Comparison of ENCODE assay signal across 8 cellular contexts in genomic region chr14:31024577-31025334, GRCh38. TPM values are rescaled to one million over a fixed set of nuclear protein-coding genes. Genes with fewer than 3 reads are reported as not detected.
DNase-seq lines count a peak whose midpoint lies in the region; ATAC-seq and TF ChIP-seq lines count a peak whose summit lies in the region.

No MANE protein-coding gene starts in this region.

- peak overlapping the region; percentile 99 for H3K9ac ChIP-seq in SK-N-MC (ENCODE audit: insufficient read length)

- H3K4me1 ChIP-seq in psoas muscle = peaks cover 29% of the 10 kb centered on the region

- H3K9me3 ChIP-seq in SK-N-MC (ENCODE audit: low read depth, low read length) (0 out of 2 replicates have a peak, but pooled peaks cover 4% of the 10 kb centered on the region), psoas muscle (no peaks in the 10 kb centered on the region)

- peak; percentile 64 for DNase-seq in DMS79 treated with DMSO at 0.1 percent for 48 hours (lab: John Stamatoyannopoulos, UW)
- DNase-seq in DMS79 (lab: John Stamatoyannopoulos, UW) = no peak
- DNase-seq in SK-N-MC (ENCODE audit: low read depth, low spot score) = no peak
- no peak for DNase-seq in fibroblast of pulmonary artery (ENCODE audit: low read depth)
- DNase-seq in psoas muscle = no peak
- DNase-seq in activated CD4-positive, alpha-beta T cell treated with anti-CD3 and anti-CD28 coated beads, Interleukin-2, amount 50 U/mL, for 1 hour = no peak

- intact Hi-C loops in psoas muscle (cut with DNase I) = loop anchor here (5.0 to 10.0 kb wide), 3 partner anchors 42 to 63 kb away; no protein-coding TSS in a partner anchor

- 2 to 3% (median 2%) methylated on average over 11 of the region's 11 CpGs for WGBS in psoas muscle, 3 donors

- no peak for TF ChIP-seq CTCF in fibroblast of pulmonary artery (IDR thresholded peaks at IDR 0.05; ENCODE audit: low read length, missing control alignments)
- no peak for TF ChIP-seq CTCF in psoas muscle (IDR thresholded peaks at IDR 0.05)

- H3K27ac ChIP-seq in SK-N-MC (0 out of 2 replicates have a peak overlapping the region, but pooled peaks have one; percentile 10), psoas muscle (peak overlapping the region; percentile 100)

- no peaks in the 10 kb centered on the region for H3K27me3 ChIP-seq in psoas muscle (ENCODE audit: insufficient read depth in 3 of 3, low read length in 2 of 3)

- H3K4me3 ChIP-seq in SK-N-MC (peak overlapping the region; percentile 97), fibroblast of pulmonary artery (replicated peaks; ENCODE audit: low read depth, low read length) (peak overlapping the region; percentile 81), psoas muscle (peak overlapping the region; percentile 98)

- ATAC-seq in psoas muscle (peak in 2 of 4 donors; percentile 10 to 38), HG03175 (IDR thresholded peaks at IDR 0.05; ENCODE audit: unreplicated experiment) (no peak), GM19035 (IDR thresholded peaks at IDR 0.05; ENCODE audit: unreplicated experiment) (no peak)

- H3K36me3 ChIP-seq in SK-N-MC (ENCODE audit: insufficient read depth, low read length) (peaks cover 33% of the 10 kb centered on the region), psoas muscle (ENCODE audit: insufficient read depth in 1 of 2, low read depth in 1 of 2) (peaks cover 0 to 33% of the 10 kb centered on the region in 2 donors)

RNA-seq across cellular contexts. Expression of gene AP4S1, which starts 0.7 kb away (rescaled TPM):
- total RNA-seq in psoas muscle = 10 to 100 TPM in 1 of 4 donors, 1 to 10 TPM in 3; 4.2 to 13.9 (median 7.2) TPM
- 1 to 10 TPM; 4.2 to 9.8 (median 4.8) TPM for polyA plus RNA-seq in psoas muscle

RNA-seq across cellular contexts. Expression of gene STRN3, which starts 1.4 kb away (rescaled TPM):
- 100 to 1,000 TPM in 2 of 4 donors, 10 to 100 TPM in 2; 80.2 to 154 (median 95.4) TPM for total RNA-seq in psoas muscle
- polyA plus RNA-seq in psoas muscle = 10 to 100 TPM; 28.2 to 45.9 (median 31.5) TPM
